In genomic region chr5:116651653-116652052, GRCh38 we compare ENCODE assay signal across 27 cellular contexts.
DNase-seq lines count a peak whose midpoint lies in the region; ATAC-seq and TF ChIP-seq lines count a peak whose summit lies in the region.
"Had no signal": no experiment of that assay in that cellular context is flagged by ENCODE, and none has a peak within 500 bp of the region (broad histone marks: within the 10 kb centered on the region; RNA-seq: fewer than 3 reads in every experiment).

No MANE protein-coding gene starts in this region.

- no peak for DNase-seq in breast epithelium (ENCODE audit: low spot score in 2 of 2)
- no peak for DNase-seq in MCF 10A (ENCODE audit: unreplicated experiment)
- DNase-seq in tibial nerve (ENCODE audit: low spot score in 2 of 2): no peak
- no peak for DNase-seq in T-helper 17 cell
- no peak for DNase-seq in NCI-H1092 (lab: John Stamatoyannopoulos, UW)
- no peak for DNase-seq in immature natural killer cell
- DNase-seq: activated CD4-positive, CD25-positive, alpha-beta regulatory T cell treated with anti-CD3 and anti-CD28 coated beads, Interleukin-2, amount 50 U/mL, for 72 hours; activated CD8-positive, alpha-beta memory T cell treated with anti-CD3 and anti-CD28 coated beads for 24 hours; activated naive CD4-positive, alpha-beta T cell treated with anti-CD3 and anti-CD28 coated beads for 36 hours; activated T-cell treated with anti-CD3 and anti-CD28 coated beads, Interleukin-2, amount 50 U/mL, for 72 hours; CD8-positive, alpha-beta memory T cell; cerebellar nuclear complex; DMS79 treated with DMSO at 0.1 percent for 48 hours; effector CD4-positive, alpha-beta T cell; erythroblast; KG1; NCI-H1694 treated with DMSO at 0.1 percent for 48 hours; NCI-H774; spleen; stimulated activated CD4-positive, alpha-beta T cell treated with anti-CD3 and anti-CD28 coated beads, Interleukin-4, amount 100 ng/mL, for 1 hour; stimulated activated naive CD4-positive, alpha-beta T cell treated with Interleukin-2 at 50 U/mL for 16 hours; SW 1271; upper lobe of left lung had no signal

- TF ChIP-seq CTCF in breast epithelium (IDR thresholded peaks at IDR 0.05) (no peak), MCF 10A (IDR thresholded peaks at IDR 0.05; ENCODE audit: unreplicated experiment) (no peak), tibial nerve (IDR thresholded peaks at IDR 0.05) (no peak)

- POLR2A ChIA-PET in MCF 10A (lab: Yijun Ruan, JAX): interaction anchor here (1.9 kb wide), 1 partner anchor 26 kb away, joined by 8 read pairs; no protein-coding TSS in a partner anchor

- TF ChIP-seq POLR2A in breast epithelium (IDR thresholded peaks at IDR 0.05) (no peak), tibial nerve (IDR thresholded peaks at IDR 0.05) (no peak)

- no peak for TF ChIP-seq EP300 in tibial nerve (IDR thresholded peaks at IDR 0.05)

- H3K27me3 ChIP-seq in breast epithelium (no peaks in the 10 kb centered on the region), tibial nerve (no peaks in the 10 kb centered on the region)
- H3K27me3 ChIP-seq: ascending aorta, foreskin keratinocyte, spleen, upper lobe of left lung had no signal

- H3K9me3 Mint-ChIP-seq in MCF 10A (ENCODE audit: unreplicated experiment): no peaks in the 10 kb centered on the region
- H3K9me3 Mint-ChIP-seq in immature natural killer cell: peaks cover 0 to 2% (median 0%) of the 10 kb centered on the region in 6 donors
- H3K9me3 Mint-ChIP-seq: activated naive CD4-positive, alpha-beta T cell treated with anti-CD3 and anti-CD28 coated beads for 36 hours; activated T-cell treated with anti-CD3 and anti-CD28 coated beads, Interleukin-2, amount 50 U/mL, for 72 hours had no signal

- H3K27ac Mint-ChIP-seq in MCF 10A (ENCODE audit: low read depth, unreplicated experiment): no peak overlapping the region
- H3K27ac Mint-ChIP-seq in T-helper 17 cell: no peak overlapping the region
- H3K27ac Mint-ChIP-seq in immature natural killer cell: no peak overlapping the region
- H3K27ac Mint-ChIP-seq: activated naive CD4-positive, alpha-beta T cell treated with anti-CD3 and anti-CD28 coated beads for 36 hours; activated T-cell treated with anti-CD3 and anti-CD28 coated beads, Interleukin-2, amount 50 U/mL, for 72 hours; CD8-positive, alpha-beta memory T cell had no signal

- WGBS in mesodermal cell (ENCODE audit: insufficient coverage in 2 of 2), 2 experiments: 74% methylated on average over 2 of the region's 3 CpGs; no CpG with 5 or more reads in 1 of the 2 experiments
- 62 to 68% methylated on average over 3 of the region's 3 CpGs for WGBS in tibial nerve, 2 donors

- H3K4me1 Mint-ChIP-seq in MCF 10A (ENCODE audit: insufficient read depth, unreplicated experiment) (peaks cover 17% of the 10 kb centered on the region), T-helper 17 cell (peaks cover 5% of the 10 kb centered on the region), immature natural killer cell (no peaks in the 10 kb centered on the region)
- H3K4me1 Mint-ChIP-seq: CD8-positive, alpha-beta memory T cell had no signal

- H3K36me3 Mint-ChIP-seq in MCF 10A (ENCODE audit: insufficient read depth, unreplicated experiment) (no peaks in the 10 kb centered on the region), T-helper 17 cell (ENCODE audit: low read depth) (no peaks in the 10 kb centered on the region), immature natural killer cell (no peaks in the 10 kb centered on the region)
- H3K36me3 Mint-ChIP-seq: CD8-positive, alpha-beta memory T cell had no signal

- H3K4me1 ChIP-seq in breast epithelium (no peaks in the 10 kb centered on the region), mesodermal cell (ENCODE audit: control insufficient read depth, insufficient read depth, low read length, poor library complexity, severe bottlenecking) (peaks cover 31% of the 10 kb centered on the region), tibial nerve (peaks cover 0 to 9% (median 3%) of the 10 kb centered on the region in 4 donors)
- H3K4me1 ChIP-seq: ascending aorta, spleen, upper lobe of left lung had no signal

- H3K27ac ChIP-seq in breast epithelium (peak overlapping the region; percentile 23 to 56), cingulate gyrus (ENCODE audit: low read depth, low read length) (peak overlapping the region; percentile 52), mesodermal cell (ENCODE audit: low read depth, low read length, severe bottlenecking) (peak overlapping the region; percentile 92), tibial nerve (peak overlapping the region in 3 of 4 donors; percentile 14 to 81 (median 69))
- H3K27ac ChIP-seq: ascending aorta, foreskin keratinocyte, spleen, upper lobe of left lung had no signal

- BruUV-seq in MCF 10A (replicated peaks; lab: Mats Ljungman, UMichigan): no TSS peak

- no peaks in the 10 kb centered on the region for H3K36me3 ChIP-seq in breast epithelium
- H3K36me3 ChIP-seq in mesodermal cell (ENCODE audit: control insufficient read depth, insufficient read depth, low read length): no peaks in the 10 kb centered on the region
- no peaks in the 10 kb centered on the region for H3K36me3 ChIP-seq in tibial nerve
- H3K36me3 ChIP-seq: ascending aorta, spleen, upper lobe of left lung had no signal

- intact Hi-C loops in breast epithelium (cut with DNase I; ENCODE audit: low total_unique reads) (no loop called here), MCF 10A (cut with micrococcal nuclease) (loop anchor here (1.0 kb wide), 1 partner anchor 25 kb away; no protein-coding TSS in a partner anchor)

- H3K27me3 Mint-ChIP-seq in MCF 10A (ENCODE audit: insufficient read depth, unreplicated experiment): no peaks in the 10 kb centered on the region
- peaks cover 17% of the 10 kb centered on the region for H3K27me3 Mint-ChIP-seq in T-helper 17 cell
- H3K27me3 Mint-ChIP-seq in immature natural killer cell (ENCODE audit: low read depth in 3 of 3): peaks cover 0 to 3% (median 1%) of the 10 kb centered on the region in 3 donors
- H3K27me3 Mint-ChIP-seq: CD8-positive, alpha-beta memory T cell had no signal

- CTCF ChIA-PET in MCF 10A (lab: Yijun Ruan, JAX): interaction anchor here (0.6 kb wide), 2 partner anchors 33 to 302 kb away, joined by 3 to 4 read pairs; no protein-coding TSS in a partner anchor

- H3K4me3 Mint-ChIP-seq in MCF 10A (ENCODE audit: unreplicated experiment) (no peak overlapping the region), T-helper 17 cell (no peak overlapping the region), immature natural killer cell (no peak overlapping the region)
- H3K4me3 Mint-ChIP-seq: activated naive CD4-positive, alpha-beta T cell treated with anti-CD3 and anti-CD28 coated beads for 36 hours; activated T-cell treated with anti-CD3 and anti-CD28 coated beads, Interleukin-2, amount 50 U/mL, for 72 hours; CD8-positive, alpha-beta memory T cell had no signal

- no peak for ATAC-seq in T-helper 17 cell
- ATAC-seq: activated T-cell treated with anti-CD3 and anti-CD28 coated beads, Interleukin-2, amount 50 U/mL, for 72 hours had no signal

- H3K4me3 ChIP-seq in breast epithelium (no peak overlapping the region), mesodermal cell (ENCODE audit: extremely low read depth, insufficient read depth, low read length, poor library complexity, severe bottlenecking) (no peak overlapping the region), tibial nerve (no peak overlapping the region)
- H3K4me3 ChIP-seq: ascending aorta, spleen, upper lobe of left lung had no signal

- H3K9me3 ChIP-seq in breast epithelium (no peaks in the 10 kb centered on the region), mesodermal cell (ENCODE audit: control insufficient read depth, low read length) (no peaks in the 10 kb centered on the region), tibial nerve (no peaks in the 10 kb centered on the region), T-helper 17 cell (ENCODE audit: control insufficient read depth, low read length, poor library complexity, severe bottlenecking) (no peaks in the 10 kb centered on the region)
- H3K9me3 ChIP-seq: ascending aorta, spleen, upper lobe of left lung had no signal

Comparison
In these comparisons a context has a peak if more than half of its experiments do, and no peak if none do; other contexts are left out.
1. H3K27ac ChIP-seq: peak in every context shown above with its lines; median percentile 92 in mesodermal cell; 69 in tibial nerve; 52 in cingulate gyrus; 40 in breast epithelium.